30 cellular contexts compared by ENCODE assay signal in the genomic region with DNA sequence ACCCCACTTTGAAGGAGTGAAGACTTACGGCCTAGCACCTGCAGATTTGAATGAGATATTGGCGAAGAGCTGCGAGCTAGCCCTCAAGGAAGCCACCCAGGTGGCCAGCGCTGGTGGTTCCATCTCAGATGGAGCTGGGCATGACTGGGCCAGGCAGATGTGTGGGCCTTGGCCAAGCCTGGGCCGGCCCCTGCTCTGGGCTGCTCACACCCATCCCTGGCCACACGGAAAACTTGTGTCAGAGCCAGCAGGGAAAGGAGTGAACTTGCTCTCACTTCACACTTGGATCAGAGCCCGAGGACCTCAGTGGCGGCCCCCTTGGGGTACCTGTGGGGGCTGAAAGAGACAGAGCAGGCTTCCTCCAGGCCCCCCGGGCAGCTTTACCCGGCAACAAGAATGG. TPM values are rescaled to one million over a fixed set of nuclear protein-coding genes. Genes with fewer than 3 reads are reported as not detected.
A peak's percentile ranks its signal among the peaks of the same experiment; 100 is the strongest.
DNase-seq lines count a peak whose midpoint lies in the region; ATAC-seq and TF ChIP-seq lines count a peak whose summit lies in the region.
"Had no signal": no experiment of that assay in that cellular context is flagged by ENCODE, and none has a peak within 500 bp of the region (broad histone marks: within the 10 kb centered on the region; RNA-seq: fewer than 3 reads in every experiment).

No MANE protein-coding gene starts in this region.

- H3K9me2 ChIP-seq in GM23248 (ENCODE audit: insufficient read depth), result no peaks in the 10 kb centered on the region

- no peaks in the 10 kb centered on the region for H3K9me3 Mint-ChIP-seq in osteocyte (ENCODE audit: unreplicated experiment)
- H3K9me3 Mint-ChIP-seq: activated naive CD4-positive, alpha-beta T cell treated with anti-CD3 and anti-CD28 coated beads, Interleukin-2, amount 10 ng/mL, durations not matched to agents 7 days and 5 days; activated T-helper 17 cell treated with anti-CD3 and anti-CD28 coated beads, Interleukin-2, amount 50 U/mL, for 72 hours; GM23338; HFFc6; memory B cell; neural progenitor cell had no signal

- H3K4me2 ChIP-seq in GM23248 (ENCODE audit: unreplicated experiment), result no peak overlapping the region
- H3K4me2 ChIP-seq: GM23338, neural progenitor cell, PC-9 had no signal

- no peak overlapping the region for H2AFZ ChIP-seq in GM23248
- H2AFZ ChIP-seq: PC-9 had no signal

- ATAC-seq in heart left ventricle, result peak in 3 of 4 donors; percentile 20 to 36 (median 34)
- ATAC-seq: activated CD8-positive, alpha-beta T cell treated with anti-CD3 and anti-CD28 coated beads, Interleukin-2, amount 10 ng/mL, durations not matched to agents 7 days and 5 days; activated T-helper 17 cell treated with anti-CD3 and anti-CD28 coated beads, Interleukin-2, amount 50 U/mL, for 72 hours; GM12878 had no signal

- no peak for TF ChIP-seq POLR2A in heart left ventricle (IDR thresholded peaks at IDR 0.05)

- H3K27me3 ChIP-seq in heart left ventricle, result no peaks in the 10 kb centered on the region
- H3K27me3 ChIP-seq in right atrium auricular region, result no peaks in the 10 kb centered on the region
- no peaks in the 10 kb centered on the region for H3K27me3 ChIP-seq in GM23248 (replicated peaks; ENCODE audit: insufficient read depth)
- H3K27me3 ChIP-seq: adrenal gland, body of pancreas, foreskin keratinocyte, heart right ventricle, neural progenitor cell had no signal

- H4K20me1 ChIP-seq in GM23248 (ENCODE audit: insufficient read depth), result no peaks in the 10 kb centered on the region

- H3K27me3 Mint-ChIP-seq in osteocyte (ENCODE audit: unreplicated experiment), result peaks cover 21% of the 10 kb centered on the region
- H3K27me3 Mint-ChIP-seq: activated T-helper 17 cell treated with anti-CD3 and anti-CD28 coated beads, Interleukin-2, amount 50 U/mL, for 72 hours; CD4-positive, alpha-beta memory T cell had no signal

- intact Hi-C loops in heart left ventricle (cut with DNase I), result loop anchor here in 1 of 10 donors (5.0 kb wide), 1 partner anchor 66 kb away; no protein-coding TSS in a partner anchor
- intact Hi-C loops in cardiac septum (cut with DNase I), result no loop called here

- H3F3A ChIP-seq in GM23248 (ENCODE audit: insufficient read depth), result 0 out of 2 replicates have a peak, but pooled peaks cover 9% of the 10 kb centered on the region

- H3K4me1 Mint-ChIP-seq in osteocyte (ENCODE audit: unreplicated experiment), result peaks cover 39% of the 10 kb centered on the region

- WGBS in heart left ventricle, 4 donors, result 69 to 85% (median 80%) methylated on average over 7 to 10 of the region's 10 CpGs
- 85% methylated on average over 10 of the region's 10 CpGs for WGBS in GM23248 (ENCODE audit: low coverage in 1 of 2, low lambda C conversion rate in 2 of 2, missing lambda C conversion rate in 2 of 2), 2 experiments

- no peaks in the 10 kb centered on the region for H3K36me3 Mint-ChIP-seq in osteocyte (ENCODE audit: unreplicated experiment)
- H3K36me3 Mint-ChIP-seq: activated naive CD4-positive, alpha-beta T cell treated with anti-CD3 and anti-CD28 coated beads, Interleukin-2, amount 10 ng/mL, durations not matched to agents 7 days and 5 days; CD4-positive, alpha-beta memory T cell; memory B cell; neural progenitor cell had no signal

- H3K4me1 ChIP-seq in heart left ventricle (peaks cover 0 to 48% (median 25%) of the 10 kb centered on the region in 12 donors), right atrium auricular region (peaks cover 0 to 31% of the 10 kb centered on the region in 2 donors), GM23248 (ENCODE audit: insufficient read depth) (peaks cover 18% of the 10 kb centered on the region)
- H3K4me1 ChIP-seq: adrenal gland, body of pancreas, foreskin keratinocyte, neural progenitor cell, sigmoid colon had no signal

- no peak overlapping the region for H3K4me3 Mint-ChIP-seq in osteocyte (ENCODE audit: unreplicated experiment)
- H3K4me3 Mint-ChIP-seq: activated CD8-positive, alpha-beta T cell treated with anti-CD3 and anti-CD28 coated beads, Interleukin-2, amount 10 ng/mL, durations not matched to agents 7 days and 5 days; activated naive CD4-positive, alpha-beta T cell treated with anti-CD3 and anti-CD28 coated beads, Interleukin-2, amount 10 ng/mL, durations not matched to agents 7 days and 5 days; activated T-helper 17 cell treated with anti-CD3 and anti-CD28 coated beads, Interleukin-2, amount 50 U/mL, for 72 hours; CD4-positive, alpha-beta memory T cell; GM23338; HFFc6; memory B cell; neural progenitor cell had no signal

- DNase-seq in heart left ventricle (no peak), cardiac septum (ENCODE audit: low spot score) (no peak), right atrium auricular region (ENCODE audit: low spot score) (no peak), osteocyte (ENCODE audit: extremely low spot score, unreplicated experiment) (no peak), GM23248 (no peak), NCI-H510A (lab: John Stamatoyannopoulos, UW) (no peak), germinal center (ENCODE audit: low spot score) (no peak), HK-2 (ENCODE audit: unreplicated experiment) (no peak)
- DNase-seq: activated CD4-positive, alpha-beta T cell treated with anti-CD3 and anti-CD28 coated beads for 1 hour; activated CD8-positive, alpha-beta T cell treated with anti-CD3 and anti-CD28 coated beads, Interleukin-2, amount 10 ng/mL, durations not matched to agents 7 days and 5 days; activated naive CD4-positive, alpha-beta T cell treated with anti-CD3 and anti-CD28 coated beads, Interleukin-2, amount 10 ng/mL, durations not matched to agents 7 days and 5 days; body of pancreas; CD4-positive, alpha-beta memory T cell; foreskin keratinocyte; HFFc6; kidney glomerular epithelial cell; NCI-H1105; NCI-H187 treated with DMSO at 0.1 percent for 48 hours; sigmoid colon; stimulated activated CD4-positive, alpha-beta T cell treated with anti-CD3 and anti-CD28 coated beads, Interleukin-4, amount 100 ng/mL, for 24 hours; transverse colon had no signal

- in situ Hi-C loops in GM23248 (cut with MboI), result no loop called here

- no peaks in the 10 kb centered on the region for H3K36me3 ChIP-seq in heart left ventricle
- H3K36me3 ChIP-seq in right atrium auricular region, result no peaks in the 10 kb centered on the region
- no peaks in the 10 kb centered on the region for H3K36me3 ChIP-seq in GM23248 (ENCODE audit: low read depth)
- H3K36me3 ChIP-seq: adrenal gland, heart right ventricle, neural progenitor cell, sigmoid colon, transverse colon had no signal

- H3K79me2 ChIP-seq in GM23248 (ENCODE audit: insufficient read depth), result no peaks in the 10 kb centered on the region

- peak overlapping the region in 4 of 12 donors; percentile 22 to 56 (median 36) for H3K27ac ChIP-seq in heart left ventricle
- H3K27ac ChIP-seq in right atrium auricular region, result peak overlapping the region; percentile 8 to 29
- no peak overlapping the region for H3K27ac ChIP-seq in GM23248
- H3K27ac ChIP-seq: body of pancreas, foreskin keratinocyte, neural progenitor cell, PC-9, transverse colon had no signal

- H3K9ac ChIP-seq in GM23248, result no peak overlapping the region
- H3K9ac ChIP-seq: neural progenitor cell had no signal

- no peak overlapping the region for H3K4me3 ChIP-seq in heart left ventricle
- no peak overlapping the region for H3K4me3 ChIP-seq in right atrium auricular region
- no peak overlapping the region for H3K4me3 ChIP-seq in GM23248
- H3K4me3 ChIP-seq: adrenal gland, body of pancreas, GM12878, GM23338, heart right ventricle, neural progenitor cell, PC-9, sigmoid colon, transverse colon had no signal

- TF ChIP-seq CTCF in heart left ventricle (IDR thresholded peaks at IDR 0.05), result no peak
- no peak for TF ChIP-seq CTCF in right atrium auricular region (IDR thresholded peaks at IDR 0.05)
- no peak for TF ChIP-seq CTCF in osteocyte (IDR thresholded peaks at IDR 0.05)

- peak overlapping the region; percentile 92 for H3K27ac Mint-ChIP-seq in osteocyte (ENCODE audit: unreplicated experiment)
- H3K27ac Mint-ChIP-seq: activated CD8-positive, alpha-beta T cell treated with anti-CD3 and anti-CD28 coated beads, Interleukin-2, amount 10 ng/mL, durations not matched to agents 7 days and 5 days; activated naive CD4-positive, alpha-beta T cell treated with anti-CD3 and anti-CD28 coated beads, Interleukin-2, amount 10 ng/mL, durations not matched to agents 7 days and 5 days; activated T-helper 17 cell treated with anti-CD3 and anti-CD28 coated beads, Interleukin-2, amount 50 U/mL, for 72 hours; GM23338; memory B cell had no signal

- no peaks in the 10 kb centered on the region for H3K9me3 ChIP-seq in heart left ventricle
- H3K9me3 ChIP-seq in right atrium auricular region, result no peaks in the 10 kb centered on the region
- H3K9me3 ChIP-seq in GM23248 (ENCODE audit: low read depth), result no peaks in the 10 kb centered on the region
- H3K9me3 ChIP-seq: adrenal gland, body of pancreas, heart right ventricle, sigmoid colon, transverse colon had no signal

RNA-seq across cellular contexts. Expression of a gene that starts 44.2 kb away (rescaled TPM):
- under 1 TPM in 5 of 9 donors, not detected in 4; 0.40 to 0.81 (median 0.56) TPM for total RNA-seq in heart left ventricle
- polyA plus RNA-seq in heart left ventricle, result under 1 TPM; 0.14 to 0.15 TPM
- 0.43 TPM for total RNA-seq in cardiac septum
- total RNA-seq in right atrium auricular region, result 1 to 10 TPM in 1 of 2 donors, not detected in 1; 2.2 TPM
- total RNA-seq in osteocyte, result not detected in 2 replicates
- 0.86 TPM in 1 of 2 replicates, not detected in the other for total RNA-seq in GM23248 (2014; rRNA removed; shearing (Covaris generic))
- polyA plus RNA-seq in GM23248 (2016; fragmentation: Nextera tagmentation; extraction: Ambion mirVana), result 0.69 and 0.84 TPM in 2 replicates
- total RNA-seq: esophagus mucosa, GM23338 had no signal
